ENCODE assay signal across 8 cellular contexts in the genomic region with DNA sequence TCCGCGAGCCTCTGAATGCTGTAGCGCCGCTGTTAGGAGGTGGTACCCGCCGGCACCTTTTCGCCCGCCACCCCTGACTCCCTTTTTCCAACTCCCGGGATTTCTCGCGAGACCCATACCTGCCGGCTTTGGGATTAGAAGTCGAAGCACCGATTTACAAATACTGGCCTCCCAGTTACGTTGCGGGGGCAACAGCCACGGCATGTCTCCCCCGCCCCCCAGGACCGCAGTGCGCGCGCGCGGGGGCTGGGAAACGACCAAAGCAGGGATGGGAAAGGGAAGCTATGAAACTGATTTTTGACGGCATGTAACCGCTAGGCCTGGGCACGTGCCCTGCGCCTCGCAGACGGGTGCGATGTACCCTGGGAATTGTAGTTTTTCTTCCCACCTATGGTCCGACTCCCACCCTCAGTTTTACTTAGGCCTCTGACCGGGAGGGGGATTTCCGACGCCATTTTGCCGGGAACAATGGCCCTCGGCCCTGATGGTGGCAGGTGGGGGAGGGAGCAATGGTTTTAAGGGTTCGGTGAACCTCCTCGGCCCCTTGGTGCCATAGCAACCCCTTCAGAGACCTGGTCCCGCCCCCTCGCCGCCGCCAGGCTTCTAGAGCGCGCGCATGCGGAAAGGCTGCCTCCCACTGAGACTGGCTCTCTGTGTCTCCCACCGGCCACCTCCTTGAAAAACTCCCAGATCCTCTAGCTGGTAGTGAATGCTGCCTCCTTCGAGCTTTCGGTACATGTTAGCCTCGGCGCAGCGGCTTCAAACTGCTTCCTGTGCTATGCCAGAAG. TPM values are rescaled to one million over a fixed set of nuclear protein-coding genes. Genes with fewer than 3 reads are reported as not detected.
DNase-seq lines count a peak whose midpoint lies in the region; ATAC-seq and TF ChIP-seq lines count a peak whose summit lies in the region.

No MANE protein-coding gene starts in this region.

- H3K4me3 ChIP-seq in HUES6 (ENCODE audit: low read depth, low read length) = peak overlapping the region; percentile 99
- peak overlapping the region; percentile 61 for H3K4me3 ChIP-seq in brain microvascular endothelial cell (ENCODE audit: low read depth, low read length)
- H3K4me3 ChIP-seq in iPS-15b (ENCODE audit: low read depth, low read length) = peak overlapping the region; percentile 58
- H3K4me3 ChIP-seq in gastrocnemius medialis = peak overlapping the region; percentile 43 to 54 (median 50)

- peaks cover 9% of the 10 kb centered on the region for H3K4me1 Mint-ChIP-seq in T-helper 2 cell treated with Interferon-gamma antibody and Interleukin-4, amounts not matched to agents 5 μg/mL and 100 μg/mL, for 36 hours (ENCODE audit: low read depth)

- ATAC-seq in gastrocnemius medialis = no peak
- no peak for ATAC-seq in HG03175 (IDR thresholded peaks at IDR 0.05; ENCODE audit: unreplicated experiment)
- ATAC-seq in GM18858 (IDR thresholded peaks at IDR 0.05; ENCODE audit: unreplicated experiment) = no peak

- peak overlapping the region; percentile 86 for H3K9ac ChIP-seq in HUES6 (ENCODE audit: low read length)
- peak overlapping the region; percentile 70 for H3K9ac ChIP-seq in iPS-15b (ENCODE audit: low read depth, low read length)

- H3K4me1 ChIP-seq in HUES6 (ENCODE audit: control insufficient read depth, insufficient read depth, low read length) = peaks cover 9% of the 10 kb centered on the region; the same call in 1 of the 2 replicates
- peaks cover 2% of the 10 kb centered on the region for H3K4me1 ChIP-seq in iPS-15b (ENCODE audit: control insufficient read depth, insufficient read depth, low read length)
- H3K4me1 ChIP-seq in gastrocnemius medialis = no peaks in the 10 kb centered on the region

- H3K27me3 ChIP-seq in HUES6 (ENCODE audit: control insufficient read depth, insufficient read depth, low read length) (no peaks in the 10 kb centered on the region; the same call in 1 of the 2 replicates), brain microvascular endothelial cell (replicated peaks) (no peaks in the 10 kb centered on the region), iPS-15b (ENCODE audit: control insufficient read depth, insufficient read depth, low read length) (no peaks in the 10 kb centered on the region), gastrocnemius medialis (peaks cover 0 to 24% (median 5%) of the 10 kb centered on the region in 3 donors)

- TF ChIP-seq CTCF in brain microvascular endothelial cell (IDR thresholded peaks at IDR 0.05; ENCODE audit: low read depth, low read length, missing control alignments) = no peak
- no peak for TF ChIP-seq CTCF in gastrocnemius medialis (IDR thresholded peaks at IDR 0.05 in 4 of 5, conservative IDR thresholded peaks at IDR 0.05 in 1 of 5)

- H3K4me3 Mint-ChIP-seq in T-helper 2 cell treated with Interferon-gamma antibody and Interleukin-4, amounts not matched to agents 5 μg/mL and 100 μg/mL, for 36 hours = peak overlapping the region; percentile 80

- intact Hi-C loops in gastrocnemius medialis (cut with DNase I; ENCODE audit: low total_unique reads) = no loop called here

- peak; percentile 80 for DNase-seq in DMS 273 (lab: John Stamatoyannopoulos, UW; ENCODE audit: unreplicated experiment)
- peak; percentile 5 for DNase-seq in T-helper 2 cell treated with Interferon-gamma antibody and Interleukin-4, amounts not matched to agents 5 μg/mL and 100 μg/mL, for 36 hours (ENCODE audit: low spot score)
- peak; percentile 38 for DNase-seq in brain microvascular endothelial cell
- DNase-seq in gastrocnemius medialis = no peak

- no peak overlapping the region for H3K27ac Mint-ChIP-seq in T-helper 2 cell treated with Interferon-gamma antibody and Interleukin-4, amounts not matched to agents 5 μg/mL and 100 μg/mL, for 36 hours

- H3K9me3 ChIP-seq in HUES6 (ENCODE audit: control insufficient read depth, insufficient read depth, low read depth, low read length) = peaks cover 7% of the 10 kb centered on the region; the same call in 1 of the 2 replicates
- no peaks in the 10 kb centered on the region for H3K9me3 ChIP-seq in iPS-15b (ENCODE audit: control insufficient read depth, insufficient read depth, low read length)
- H3K9me3 ChIP-seq in gastrocnemius medialis = no peaks in the 10 kb centered on the region

- peaks cover 50% of the 10 kb centered on the region for H3K27me3 Mint-ChIP-seq in T-helper 2 cell treated with Interferon-gamma antibody and Interleukin-4, amounts not matched to agents 5 μg/mL and 100 μg/mL, for 36 hours (ENCODE audit: low read depth)

- H3K9me3 Mint-ChIP-seq in T-helper 2 cell treated with Interferon-gamma antibody and Interleukin-4, amounts not matched to agents 5 μg/mL and 100 μg/mL, for 36 hours = no peaks in the 10 kb centered on the region

- H3K27ac ChIP-seq in HUES6 (ENCODE audit: low read depth, low read length) (peak overlapping the region; percentile 92), brain microvascular endothelial cell (peak overlapping the region; percentile 34), gastrocnemius medialis (peak overlapping the region in 1 of 4 donors; percentile 46)

- H3K36me3 ChIP-seq in HUES6 (ENCODE audit: control insufficient read depth, insufficient read depth, low read length) (no peaks in the 10 kb centered on the region), brain microvascular endothelial cell (replicated peaks) (no peaks in the 10 kb centered on the region), iPS-15b (ENCODE audit: control insufficient read depth, insufficient read depth, low read length) (no peaks in the 10 kb centered on the region), gastrocnemius medialis (no peaks in the 10 kb centered on the region)

- no peaks in the 10 kb centered on the region for H3K36me3 Mint-ChIP-seq in T-helper 2 cell treated with Interferon-gamma antibody and Interleukin-4, amounts not matched to agents 5 μg/mL and 100 μg/mL, for 36 hours (ENCODE audit: low read depth)

- in situ Hi-C loops in brain microvascular endothelial cell (cut with HindIII; ENCODE audit: low pct_ligation_motif_present, low sequenced_read_pairs) (no loop called here), gastrocnemius medialis (cut with MboI; ENCODE audit: low sequenced_read_pairs in 4 of 4) (no loop called here)

- no peak for TF ChIP-seq POLR2A in gastrocnemius medialis (IDR thresholded peaks at IDR 0.05)

RNA-seq across cellular contexts. Expression of a gene that starts 0.8 kb away (rescaled TPM):
- total RNA-seq in gastrocnemius medialis = under 1 TPM; 0.02 to 0.16 (median 0.08) TPM

Comparison
In these comparisons a context has a peak if more than half of its experiments do, and no peak if none do; other contexts are left out.
1. DNase-seq: peak in DMS 273 (single experiment), T-helper 2 cell treated with Interferon-gamma antibody and Interleukin-4, amounts not matched to agents 5 μg/mL and 100 μg/mL, for 36 hours (single experiment) and brain microvascular endothelial cell (single experiment); none in gastrocnemius medialis (0 of 2).
2. Peak in every context shown above with its lines, with median percentiles within 50 percentile points of each other: H3K4me3 ChIP-seq.